1 cellular context compared by ENCODE assay signal in the genomic region with DNA sequence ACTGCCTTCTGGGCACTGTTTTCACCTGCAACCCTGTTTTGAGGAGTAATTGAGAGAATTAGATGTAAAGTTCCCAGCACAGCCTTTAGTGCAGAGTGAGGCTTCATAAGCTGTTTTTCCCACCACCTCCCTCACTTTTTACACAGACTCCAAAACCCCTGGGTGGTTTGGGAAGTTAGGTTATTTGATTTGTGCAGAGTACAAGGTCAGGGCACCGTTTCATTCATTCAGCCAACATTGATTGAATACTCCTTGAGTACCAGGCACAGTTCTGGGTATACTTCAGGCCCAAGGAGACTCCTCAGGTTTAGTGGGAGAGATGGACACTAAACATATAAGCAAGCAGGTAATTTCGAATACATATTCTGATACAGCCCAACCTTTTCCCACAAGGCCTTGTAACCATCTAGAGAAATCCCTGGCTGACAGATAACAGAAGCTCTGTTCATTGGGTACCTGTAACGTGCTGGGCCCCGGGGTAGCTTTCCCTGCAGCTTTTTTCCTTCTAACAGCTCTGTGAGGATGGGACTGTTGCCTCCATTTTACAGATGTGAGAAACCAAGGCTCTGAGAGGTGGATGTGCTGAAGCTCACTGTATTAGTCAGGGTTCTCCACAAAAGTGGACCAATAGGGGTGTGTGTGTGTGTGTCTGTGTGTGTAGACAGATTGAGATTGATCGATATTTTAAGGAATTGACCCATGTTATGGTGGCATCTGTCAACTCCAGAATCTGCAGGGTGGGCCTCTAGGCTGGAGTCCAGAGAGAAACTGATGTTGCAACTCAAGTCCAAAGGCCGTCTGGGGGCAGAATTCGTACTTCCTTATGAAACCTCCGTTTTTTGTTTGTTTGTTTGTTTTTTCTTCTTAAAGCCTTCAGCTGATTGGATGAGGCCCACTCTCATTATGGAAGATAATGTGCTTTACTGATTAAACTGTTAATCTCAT.
A peak's percentile ranks its signal among the peaks of the same experiment; 100 is the strongest.
TF ChIP-seq lines count a peak whose summit lies in the region.

No MANE protein-coding gene starts in this region.

TF ChIP-seq in HepG2, 621 proteins besides CTCF, POLR2A, EP300 and RAD21 (continued from another document):
- peak; percentile 84 for TF ChIP-seq FOXP1 (IDR thresholded peaks at IDR 0.05)
- peak; percentile 99 for TF ChIP-seq FOXP1 (CRISPR knock-in tag; IDR thresholded peaks at IDR 0.05)
- TF ChIP-seq, protein P1, sequence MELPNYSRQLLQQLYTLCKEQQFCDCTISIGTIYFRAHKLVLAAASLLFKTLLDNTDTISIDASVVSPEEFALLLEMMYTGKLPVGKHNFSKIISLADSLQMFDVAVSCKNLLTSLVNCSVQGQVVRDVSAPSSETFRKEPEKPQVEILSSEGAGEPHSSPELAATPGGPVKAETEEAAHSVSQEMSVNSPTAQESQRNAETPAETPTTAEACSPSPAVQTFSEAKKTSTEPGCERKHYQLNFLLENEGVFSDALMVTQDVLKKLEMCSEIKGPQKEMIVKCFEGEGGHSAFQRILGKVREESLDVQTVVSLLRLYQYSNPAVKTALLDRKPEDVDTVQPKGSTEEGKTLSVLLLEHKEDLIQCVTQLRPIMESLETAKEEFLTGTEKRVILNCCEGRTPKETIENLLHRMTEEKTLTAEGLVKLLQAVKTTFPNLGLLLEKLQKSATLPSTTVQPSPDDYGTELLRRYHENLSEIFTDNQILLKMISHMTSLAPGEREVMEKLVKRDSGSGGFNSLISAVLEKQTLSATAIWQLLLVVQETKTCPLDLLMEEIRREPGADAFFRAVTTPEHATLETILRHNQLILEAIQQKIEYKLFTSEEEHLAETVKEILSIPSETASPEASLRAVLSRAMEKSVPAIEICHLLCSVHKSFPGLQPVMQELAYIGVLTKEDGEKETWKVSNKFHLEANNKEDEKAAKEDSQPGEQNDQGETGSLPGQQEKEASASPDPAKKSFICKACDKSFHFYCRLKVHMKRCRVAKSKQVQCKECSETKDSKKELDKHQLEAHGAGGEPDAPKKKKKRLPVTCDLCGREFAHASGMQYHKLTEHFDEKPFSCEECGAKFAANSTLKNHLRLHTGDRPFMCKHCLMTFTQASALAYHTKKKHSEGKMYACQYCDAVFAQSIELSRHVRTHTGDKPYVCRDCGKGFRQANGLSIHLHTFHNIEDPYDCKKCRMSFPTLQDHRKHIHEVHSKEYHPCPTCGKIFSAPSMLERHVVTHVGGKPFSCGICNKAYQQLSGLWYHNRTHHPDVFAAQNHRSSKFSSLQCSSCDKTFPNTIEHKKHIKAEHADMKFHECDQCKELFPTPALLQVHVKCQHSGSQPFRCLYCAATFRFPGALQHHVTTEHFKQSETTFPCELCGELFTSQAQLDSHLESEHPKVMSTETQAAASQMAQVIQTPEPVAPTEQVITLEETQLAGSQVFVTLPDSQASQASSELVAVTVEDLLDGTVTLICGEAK (IDR thresholded peaks at IDR 0.05), result no peak
- TF ChIP-seq, protein P1 (CRISPR knock-in tag; IDR thresholded peaks at IDR 0.05), result peak; percentile 74; the same call in 1 of the 2 replicates
- TF ChIP-seq FOXJ3 (CRISPR knock-in tag; IDR thresholded peaks at IDR 0.05; ENCODE audit: borderline replicate concordance), result peak; percentile 95
- TF ChIP-seq WIZ (CRISPR knock-in tag; IDR thresholded peaks at IDR 0.05), result no peak
- TF ChIP-seq ZNF746 (CRISPR knock-in tag; IDR thresholded peaks at IDR 0.05), result no peak; the same call in 1 of the 2 replicates
- TF ChIP-seq SAP130 (CRISPR knock-in tag; IDR thresholded peaks at IDR 0.05; ENCODE audit: low read depth), result peak; percentile 89
- TF ChIP-seq, protein P2, sequence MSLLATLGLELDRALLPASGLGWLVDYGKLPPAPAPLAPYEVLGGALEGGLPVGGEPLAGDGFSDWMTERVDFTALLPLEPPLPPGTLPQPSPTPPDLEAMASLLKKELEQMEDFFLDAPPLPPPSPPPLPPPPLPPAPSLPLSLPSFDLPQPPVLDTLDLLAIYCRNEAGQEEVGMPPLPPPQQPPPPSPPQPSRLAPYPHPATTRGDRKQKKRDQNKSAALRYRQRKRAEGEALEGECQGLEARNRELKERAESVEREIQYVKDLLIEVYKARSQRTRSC (CRISPR knock-in tag; IDR thresholded peaks at IDR 0.05; ENCODE audit: low read depth), result no peak
- TF ChIP-seq, protein P3, sequence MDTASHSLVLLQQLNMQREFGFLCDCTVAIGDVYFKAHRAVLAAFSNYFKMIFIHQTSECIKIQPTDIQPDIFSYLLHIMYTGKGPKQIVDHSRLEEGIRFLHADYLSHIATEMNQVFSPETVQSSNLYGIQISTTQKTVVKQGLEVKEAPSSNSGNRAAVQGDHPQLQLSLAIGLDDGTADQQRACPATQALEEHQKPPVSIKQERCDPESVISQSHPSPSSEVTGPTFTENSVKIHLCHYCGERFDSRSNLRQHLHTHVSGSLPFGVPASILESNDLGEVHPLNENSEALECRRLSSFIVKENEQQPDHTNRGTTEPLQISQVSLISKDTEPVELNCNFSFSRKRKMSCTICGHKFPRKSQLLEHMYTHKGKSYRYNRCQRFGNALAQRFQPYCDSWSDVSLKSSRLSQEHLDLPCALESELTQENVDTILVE (CRISPR knock-in tag; IDR thresholded peaks at IDR 0.05), result 0 out of 2 replicates have a peak, but pooled peaks have one; percentile 54
- TF ChIP-seq ZNF446 (CRISPR knock-in tag; IDR thresholded peaks at IDR 0.05), result peak; percentile 78; the same call in 1 of the 2 replicates
- TF ChIP-seq ZNF550 (CRISPR knock-in tag; IDR thresholded peaks at IDR 0.05; ENCODE audit: borderline replicate concordance), result no peak
- peak; percentile 71; the same call in 1 of the 2 replicates for TF ChIP-seq CBX5 (CRISPR knock-in tag; IDR thresholded peaks at IDR 0.05; ENCODE audit: borderline replicate concordance)
- TF ChIP-seq ZNF460 (CRISPR knock-in tag; IDR thresholded peaks at IDR 0.05; ENCODE audit: borderline replicate concordance), result peak; percentile 55; the same call in 1 of the 2 replicates
- TF ChIP-seq, protein P4, sequence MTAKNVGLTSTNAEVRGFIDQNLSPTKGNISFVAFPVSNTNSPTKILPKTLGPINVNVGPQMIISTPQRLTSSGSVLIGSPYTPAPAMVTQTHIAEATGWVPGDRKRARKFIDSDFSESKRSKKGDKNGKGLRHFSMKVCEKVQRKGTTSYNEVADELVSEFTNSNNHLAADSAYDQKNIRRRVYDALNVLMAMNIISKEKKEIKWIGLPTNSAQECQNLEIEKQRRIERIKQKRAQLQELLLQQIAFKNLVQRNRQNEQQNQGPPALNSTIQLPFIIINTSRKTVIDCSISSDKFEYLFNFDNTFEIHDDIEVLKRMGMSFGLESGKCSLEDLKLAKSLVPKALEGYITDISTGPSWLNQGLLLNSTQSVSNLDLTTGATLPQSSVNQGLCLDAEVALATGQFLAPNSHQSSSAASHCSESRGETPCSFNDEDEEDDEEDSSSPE (CRISPR knock-in tag; IDR thresholded peaks at IDR 0.05), result peak; percentile 46; the same call in 1 of the 2 replicates
- TF ChIP-seq TCF7 (IDR thresholded peaks at IDR 0.05; ENCODE audit: low read depth), result peak; percentile 62; the same call in 1 of the 2 replicates
- TF ChIP-seq NFIC (IDR thresholded peaks at IDR 0.05; ENCODE audit: low read length), result peak; percentile 93
- TF ChIP-seq KAT2B (IDR thresholded peaks at IDR 0.05; ENCODE audit: borderline replicate concordance, low read depth, low read length), result peak; percentile 97
- TF ChIP-seq HOXA3 (CRISPR knock-in tag; IDR thresholded peaks at IDR 0.05), result peak; percentile 90
- TF ChIP-seq SIX1 (CRISPR knock-in tag; IDR thresholded peaks at IDR 0.05; ENCODE audit: borderline replicate concordance), result peak; percentile 84; the same call in 1 of the 2 replicates
- peak; percentile 92 for TF ChIP-seq CCAR2 (optimal IDR thresholded peaks at IDR 0.05; ENCODE audit: low read depth, low read length)
- TF ChIP-seq, protein P5, sequence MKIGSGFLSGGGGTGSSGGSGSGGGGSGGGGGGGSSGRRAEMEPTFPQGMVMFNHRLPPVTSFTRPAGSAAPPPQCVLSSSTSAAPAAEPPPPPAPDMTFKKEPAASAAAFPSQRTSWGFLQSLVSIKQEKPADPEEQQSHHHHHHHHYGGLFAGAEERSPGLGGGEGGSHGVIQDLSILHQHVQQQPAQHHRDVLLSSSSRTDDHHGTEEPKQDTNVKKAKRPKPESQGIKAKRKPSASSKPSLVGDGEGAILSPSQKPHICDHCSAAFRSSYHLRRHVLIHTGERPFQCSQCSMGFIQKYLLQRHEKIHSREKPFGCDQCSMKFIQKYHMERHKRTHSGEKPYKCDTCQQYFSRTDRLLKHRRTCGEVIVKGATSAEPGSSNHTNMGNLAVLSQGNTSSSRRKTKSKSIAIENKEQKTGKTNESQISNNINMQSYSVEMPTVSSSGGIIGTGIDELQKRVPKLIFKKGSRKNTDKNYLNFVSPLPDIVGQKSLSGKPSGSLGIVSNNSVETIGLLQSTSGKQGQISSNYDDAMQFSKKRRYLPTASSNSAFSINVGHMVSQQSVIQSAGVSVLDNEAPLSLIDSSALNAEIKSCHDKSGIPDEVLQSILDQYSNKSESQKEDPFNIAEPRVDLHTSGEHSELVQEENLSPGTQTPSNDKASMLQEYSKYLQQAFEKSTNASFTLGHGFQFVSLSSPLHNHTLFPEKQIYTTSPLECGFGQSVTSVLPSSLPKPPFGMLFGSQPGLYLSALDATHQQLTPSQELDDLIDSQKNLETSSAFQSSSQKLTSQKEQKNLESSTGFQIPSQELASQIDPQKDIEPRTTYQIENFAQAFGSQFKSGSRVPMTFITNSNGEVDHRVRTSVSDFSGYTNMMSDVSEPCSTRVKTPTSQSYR (CRISPR knock-in tag; IDR thresholded peaks at IDR 0.05; ENCODE audit: borderline replicate concordance), result no peak
- TF ChIP-seq CBFB (CRISPR knock-in tag; IDR thresholded peaks at IDR 0.05), result peak; percentile 79
- no peak for TF ChIP-seq XBP1 (CRISPR knock-in tag; IDR thresholded peaks at IDR 0.05)
- peak; percentile 49 for TF ChIP-seq ZNF772 (CRISPR knock-in tag; IDR thresholded peaks at IDR 0.05)
- 0 out of 2 replicates have a peak, but pooled peaks have one; percentile 3 for TF ChIP-seq ZNF383 (CRISPR knock-in tag; IDR thresholded peaks at IDR 0.05; ENCODE audit: borderline replicate concordance)
- peak; percentile 12; the same call in 1 of the 3 replicates for TF ChIP-seq MXI1 (IDR thresholded peaks at IDR 0.05; ENCODE audit: borderline replicate concordance, low read depth, low read length)
- no peak for TF ChIP-seq AGO2 (optimal IDR thresholded peaks at IDR 0.05; ENCODE audit: low read depth, low read length)
- TF ChIP-seq SMARCC2 (IDR thresholded peaks at IDR 0.05), result no peak
- TF ChIP-seq, protein P6, sequence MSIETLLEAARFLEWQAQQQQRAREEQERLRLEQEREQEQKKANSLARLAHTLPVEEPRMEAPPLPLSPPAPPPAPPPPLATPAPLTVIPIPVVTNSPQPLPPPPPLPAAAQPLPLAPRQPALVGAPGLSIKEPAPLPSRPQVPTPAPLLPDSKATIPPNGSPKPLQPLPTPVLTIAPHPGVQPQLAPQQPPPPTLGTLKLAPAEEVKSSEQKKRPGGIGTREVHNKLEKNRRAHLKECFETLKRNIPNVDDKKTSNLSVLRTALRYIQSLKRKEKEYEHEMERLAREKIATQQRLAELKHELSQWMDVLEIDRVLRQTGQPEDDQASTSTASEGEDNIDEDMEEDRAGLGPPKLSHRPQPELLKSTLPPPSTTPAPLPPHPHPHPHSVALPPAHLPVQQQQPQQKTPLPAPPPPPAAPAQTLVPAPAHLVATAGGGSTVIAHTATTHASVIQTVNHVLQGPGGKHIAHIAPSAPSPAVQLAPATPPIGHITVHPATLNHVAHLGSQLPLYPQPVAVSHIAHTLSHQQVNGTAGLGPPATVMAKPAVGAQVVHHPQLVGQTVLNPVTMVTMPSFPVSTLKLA (IDR thresholded peaks at IDR 0.05), result 0 out of 2 replicates have a peak, but pooled peaks have one; percentile 6
- peak; percentile 45 for TF ChIP-seq ZBTB3 (CRISPR knock-in tag; IDR thresholded peaks at IDR 0.05; ENCODE audit: borderline replicate concordance, low read depth)
- peak; percentile 95; the same call in 1 of the 2 replicates for TF ChIP-seq CC2D1A (CRISPR knock-in tag; IDR thresholded peaks at IDR 0.05)
- TF ChIP-seq, protein P7, sequence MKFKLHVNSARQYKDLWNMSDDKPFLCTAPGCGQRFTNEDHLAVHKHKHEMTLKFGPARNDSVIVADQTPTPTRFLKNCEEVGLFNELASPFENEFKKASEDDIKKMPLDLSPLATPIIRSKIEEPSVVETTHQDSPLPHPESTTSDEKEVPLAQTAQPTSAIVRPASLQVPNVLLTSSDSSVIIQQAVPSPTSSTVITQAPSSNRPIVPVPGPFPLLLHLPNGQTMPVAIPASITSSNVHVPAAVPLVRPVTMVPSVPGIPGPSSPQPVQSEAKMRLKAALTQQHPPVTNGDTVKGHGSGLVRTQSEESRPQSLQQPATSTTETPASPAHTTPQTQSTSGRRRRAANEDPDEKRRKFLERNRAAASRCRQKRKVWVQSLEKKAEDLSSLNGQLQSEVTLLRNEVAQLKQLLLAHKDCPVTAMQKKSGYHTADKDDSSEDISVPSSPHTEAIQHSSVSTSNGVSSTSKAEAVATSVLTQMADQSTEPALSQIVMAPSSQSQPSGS (CRISPR knock-in tag; IDR thresholded peaks at IDR 0.05), result peak; percentile 91
- TF ChIP-seq, protein P8, sequence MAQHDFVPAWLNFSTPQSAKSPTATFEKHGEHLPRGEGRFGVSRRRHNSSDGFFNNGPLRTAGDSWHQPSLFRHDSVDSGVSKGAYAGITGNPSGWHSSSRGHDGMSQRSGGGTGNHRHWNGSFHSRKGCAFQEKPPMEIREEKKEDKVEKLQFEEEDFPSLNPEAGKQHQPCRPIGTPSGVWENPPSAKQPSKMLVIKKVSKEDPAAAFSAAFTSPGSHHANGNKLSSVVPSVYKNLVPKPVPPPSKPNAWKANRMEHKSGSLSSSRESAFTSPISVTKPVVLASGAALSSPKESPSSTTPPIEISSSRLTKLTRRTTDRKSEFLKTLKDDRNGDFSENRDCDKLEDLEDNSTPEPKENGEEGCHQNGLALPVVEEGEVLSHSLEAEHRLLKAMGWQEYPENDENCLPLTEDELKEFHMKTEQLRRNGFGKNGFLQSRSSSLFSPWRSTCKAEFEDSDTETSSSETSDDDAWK (CRISPR knock-in tag; IDR thresholded peaks at IDR 0.05), result no peak
- peak; percentile 79 for TF ChIP-seq JUND (CRISPR knock-in tag; IDR thresholded peaks at IDR 0.05)
